In the genomic region with DNA sequence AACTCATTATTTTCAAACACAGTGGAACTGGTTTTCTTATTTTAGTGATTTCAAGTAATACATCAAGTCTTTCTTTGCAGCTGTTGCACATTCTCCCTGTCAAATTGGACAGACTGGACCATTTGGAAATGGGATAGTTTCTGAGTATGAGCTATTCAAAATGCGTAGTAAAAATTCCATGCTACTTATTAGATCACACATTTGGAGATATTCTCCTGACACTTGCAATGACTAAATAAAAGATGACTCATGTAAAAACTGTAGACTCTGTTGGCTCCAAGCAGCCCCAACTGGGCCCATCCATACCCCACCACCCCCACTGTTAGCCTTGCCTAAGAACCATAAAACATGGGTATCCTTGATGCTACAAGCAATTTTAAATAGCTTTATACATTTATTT, we compare ENCODE assay signal across 33 cellular contexts. TPM values are rescaled to one million over a fixed set of nuclear protein-coding genes. Genes with fewer than 3 reads are reported as not detected.
DNase-seq lines count a peak whose midpoint lies in the region; ATAC-seq and TF ChIP-seq lines count a peak whose summit lies in the region.
"Had no signal": no experiment of that assay in that cellular context is flagged by ENCODE, and none has a peak within 500 bp of the region (broad histone marks: within the 10 kb centered on the region; RNA-seq: fewer than 3 reads in every experiment).

No MANE protein-coding gene starts in this region.

- H3K27me3 ChIP-seq in left ventricle myocardium inferior (ENCODE audit: low read depth) (no peaks in the 10 kb centered on the region), H9 (ENCODE audit: insufficient read depth, low read length) (no peaks in the 10 kb centered on the region)
- H3K27me3 ChIP-seq: adrenal gland, BLaER1, colonic mucosa, hepatocyte, stomach, thyroid gland had no signal

- no peak overlapping the region for H3K23ac ChIP-seq in H9 (ENCODE audit: insufficient read length, low read depth, low read length)

- H3K56ac ChIP-seq in H9 (ENCODE audit: insufficient read length, low read depth, low read length): no peak overlapping the region

- H4K8ac ChIP-seq in H9 (replicated peaks; ENCODE audit: insufficient read length, low read depth, low read length): no peak overlapping the region

- H2BK120ac ChIP-seq in H9 (ENCODE audit: low read depth, low read length, poor library complexity, severe bottlenecking): no peak overlapping the region

- no peak overlapping the region for H3K4me3 ChIP-seq in left ventricle myocardium inferior
- no peak overlapping the region for H3K4me3 ChIP-seq in fibroblast of mammary gland (ENCODE audit: control insufficient read depth, low read depth, low read length)
- H3K4me3 ChIP-seq: A549, adrenal gland, BLaER1, colonic mucosa, hepatocyte, skin epidermis, stomach, thyroid gland had no signal

- H3K27ac Mint-ChIP-seq in H9: no peak overlapping the region
- H3K27ac Mint-ChIP-seq: activated CD8-positive, alpha-beta memory T cell treated with anti-CD3 and anti-CD28 coated beads, Interleukin-2, amount 10 ng/mL, durations not matched to agents 7 days and 5 days had no signal

- H3K36me3 Mint-ChIP-seq in H9 (ENCODE audit: insufficient read depth in 1 of 3, low read depth in 3 of 3): no peaks in the 10 kb centered on the region
- H3K36me3 Mint-ChIP-seq: activated CD8-positive, alpha-beta memory T cell treated with anti-CD3 and anti-CD28 coated beads, Interleukin-2, amount 10 ng/mL, durations not matched to agents 7 days and 5 days; naive B cell had no signal

- H3K4me1 ChIP-seq in left ventricle myocardium inferior: peaks cover 10% of the 10 kb centered on the region
- H3K4me1 ChIP-seq in H9 (ENCODE audit: insufficient read depth, low read length): no peaks in the 10 kb centered on the region; the same call in 1 of the 2 replicates
- H3K4me1 ChIP-seq: A549, adrenal gland, BLaER1, colonic mucosa, stomach, thyroid gland had no signal

- no peak overlapping the region for H2BK5ac ChIP-seq in H9 (ENCODE audit: insufficient read length, low read length)

- no peak overlapping the region for H2AFZ ChIP-seq in H9 (ENCODE audit: low read length)
- H2AFZ ChIP-seq: hepatocyte had no signal

- H3K9me3 ChIP-seq in left ventricle myocardium inferior (replicated peaks) (no peaks in the 10 kb centered on the region), H9 (ENCODE audit: control insufficient read depth, low read depth, low read length) (no peaks in the 10 kb centered on the region)
- H3K9me3 ChIP-seq: adrenal gland, BLaER1, colonic mucosa, stomach, thyroid gland had no signal

- no peak overlapping the region for H3K14ac ChIP-seq in H9 (ENCODE audit: insufficient read depth, low read length)

- H3K27ac ChIP-seq in left ventricle myocardium inferior (replicated peaks): no peak overlapping the region
- no peak overlapping the region for H3K27ac ChIP-seq in H9 (ENCODE audit: insufficient read length, low read depth, low read length)
- H3K27ac ChIP-seq: A549, adrenal gland, BLaER1, colonic mucosa, hepatocyte, skin epidermis, stomach, thyroid gland had no signal

- no peaks in the 10 kb centered on the region for H3K23me2 ChIP-seq in H9 (ENCODE audit: insufficient read length, low read depth, low read length, poor library complexity, severe bottlenecking)

- no peaks in the 10 kb centered on the region for H3K79me2 ChIP-seq in H9 (ENCODE audit: insufficient read depth, low read length)
- H3K79me2 ChIP-seq: hepatocyte had no signal

- no peak for DNase-seq in Right ventricle myocardium superior
- DNase-seq in left ventricle myocardium inferior: no peak
- DNase-seq in RKO (ENCODE audit: low spot score): peak; percentile 9
- peak; percentile 51 for DNase-seq in fibroblast of mammary gland (ENCODE audit: low read depth)
- DNase-seq in NCI-H1436 treated with DMSO at 0.1 percent for 48 hours (lab: John Stamatoyannopoulos, UW): no peak
- no peak for DNase-seq in H9
- DNase-seq in retina: no peak
- DNase-seq in AML-193 (lab: John Stamatoyannopoulos, UW): no peak
- DNase-seq: activated CD8-positive, alpha-beta memory T cell treated with anti-CD3 and anti-CD28 coated beads, Interleukin-2, amount 10 ng/mL, durations not matched to agents 7 days and 5 days; activated naive CD4-positive, alpha-beta T cell; activated T-cell treated with anti-CD3 and anti-CD28 coated beads, Interleukin-2, amount 50 U/mL, for 48 hours; adrenal gland; colonic mucosa; DMS53; effector memory CD4-positive, alpha-beta T cell; erythroblast; naive B cell; NCI-H1092 treated with DMSO at 0.1 percent for 48 hours; NCI-H187 treated with DMSO at 0.1 percent for 48 hours; NCI-H524 treated with DMSO at 0.1 percent for 48 hours; nucleus accumbens; SHP77 treated with DMSO at 0.1 percent for 48 hours; stimulated activated CD8-positive, alpha-beta memory T cell treated with anti-CD3 and anti-CD28 coated beads, Interleukin-4, amount 100 ng/mL, for 48 hours; stomach; SW 1271; T1000; thyroid gland had no signal

- H3T11ph ChIP-seq in H9 (ENCODE audit: low read length): no peak overlapping the region

- TF ChIP-seq CTCF in left ventricle myocardium inferior (IDR thresholded peaks at IDR 0.05; ENCODE audit: borderline replicate concordance) (no peak), fibroblast of mammary gland (conservative IDR thresholded peaks at IDR 0.05; ENCODE audit: control insufficient read depth, insufficient read depth, low read depth, low read length) (no peak), H9 (conservative IDR thresholded peaks at IDR 0.05) (no peak)

- H4K91ac ChIP-seq in H9 (ENCODE audit: insufficient read length, low read depth, low read length): no peak overlapping the region

- ATAC-seq in Right ventricle myocardium superior (ENCODE audit: poor library complexity): peak; percentile 49
- ATAC-seq: A549; activated CD8-positive, alpha-beta memory T cell treated with anti-CD3 and anti-CD28 coated beads, Interleukin-2, amount 10 ng/mL, durations not matched to agents 7 days and 5 days; HCT116; HepG2 had no signal

- H2BK20ac ChIP-seq in H9 (ENCODE audit: low read depth, low read length, poor library complexity, severe bottlenecking): no peak overlapping the region

- no peak overlapping the region for H2BK12ac ChIP-seq in H9 (ENCODE audit: insufficient read length, low read depth, low read length)

- no peaks in the 10 kb centered on the region for H4K20me1 ChIP-seq in H9 (ENCODE audit: control insufficient read depth, insufficient read depth, insufficient read length)
- H4K20me1 ChIP-seq: BLaER1 had no signal

- WGBS in H9 (ENCODE audit: extremely low coverage, insufficient read length, low lambda C conversion rate): no CpG with 5 or more reads among the region's 1 CpG

- H3K4ac ChIP-seq in H9 (ENCODE audit: low read depth, low read length): no peak overlapping the region

- H3K4me3 Mint-ChIP-seq in H9: no peak overlapping the region
- H3K4me3 Mint-ChIP-seq: activated CD8-positive, alpha-beta memory T cell treated with anti-CD3 and anti-CD28 coated beads, Interleukin-2, amount 10 ng/mL, durations not matched to agents 7 days and 5 days; naive B cell had no signal

- no peak overlapping the region for H3K18ac ChIP-seq in H9 (ENCODE audit: insufficient read length, low read depth, low read length)

- H3K27me3 Mint-ChIP-seq in H9 (ENCODE audit: low read depth): no peaks in the 10 kb centered on the region

- H3K9me3 Mint-ChIP-seq in H9: no peaks in the 10 kb centered on the region

- H3K9ac ChIP-seq in H9 (ENCODE audit: extremely low read depth, insufficient read length, low read length): no peak overlapping the region
- H3K9ac ChIP-seq: BLaER1 had no signal

- H2BK15ac ChIP-seq in H9 (ENCODE audit: low read depth, low read length): no peak overlapping the region

- intact Hi-C loops in Right ventricle myocardium superior (cut with DNase I) (no loop called here), left ventricle myocardium inferior (cut with micrococcal nuclease) (no loop called here)

- no peaks in the 10 kb centered on the region for H3K36me3 ChIP-seq in left ventricle myocardium inferior
- H3K36me3 ChIP-seq: adrenal gland, BLaER1, colonic mucosa, stomach, thyroid gland had no signal

- no peak overlapping the region for H3K4me2 ChIP-seq in H9 (ENCODE audit: insufficient read depth, insufficient read length, low read length)
- H3K4me2 ChIP-seq: A549, BLaER1, hepatocyte had no signal

- H3K4me1 Mint-ChIP-seq in H9: peaks cover 6 to 10% of the 10 kb centered on the region in 2 experiments
- H3K4me1 Mint-ChIP-seq: activated CD8-positive, alpha-beta memory T cell treated with anti-CD3 and anti-CD28 coated beads, Interleukin-2, amount 10 ng/mL, durations not matched to agents 7 days and 5 days; naive B cell had no signal

- no peak overlapping the region for H2AK5ac ChIP-seq in H9 (ENCODE audit: insufficient read length, low read length)

- no peak overlapping the region for H4K5ac ChIP-seq in H9 (ENCODE audit: insufficient read length, low read depth, low read length)

- no peaks in the 10 kb centered on the region for H3K79me1 ChIP-seq in H9 (ENCODE audit: insufficient read depth, low read depth, low read length, poor library complexity, severe bottlenecking)

RNA-seq across cellular contexts. Expression of a gene that starts 25.9 kb away (rescaled TPM):
- total RNA-seq in Right ventricle myocardium superior (6.1 TPM), left ventricle myocardium inferior (5.7 TPM), H9 (2021) (0.57 and 0.64 TPM in 2 replicates)

Comparison
In these comparisons a context has a peak if more than half of its experiments do, and no peak if none do; other contexts are left out.
1. DNase-seq: peak in RKO (single experiment) and fibroblast of mammary gland (single experiment); none in Right ventricle myocardium superior (single experiment), left ventricle myocardium inferior (single experiment), NCI-H1436 treated with DMSO at 0.1 percent for 48 hours (single experiment), H9 (single experiment), retina (single experiment) and AML-193 (0 of 2).